In the genomic region with DNA sequence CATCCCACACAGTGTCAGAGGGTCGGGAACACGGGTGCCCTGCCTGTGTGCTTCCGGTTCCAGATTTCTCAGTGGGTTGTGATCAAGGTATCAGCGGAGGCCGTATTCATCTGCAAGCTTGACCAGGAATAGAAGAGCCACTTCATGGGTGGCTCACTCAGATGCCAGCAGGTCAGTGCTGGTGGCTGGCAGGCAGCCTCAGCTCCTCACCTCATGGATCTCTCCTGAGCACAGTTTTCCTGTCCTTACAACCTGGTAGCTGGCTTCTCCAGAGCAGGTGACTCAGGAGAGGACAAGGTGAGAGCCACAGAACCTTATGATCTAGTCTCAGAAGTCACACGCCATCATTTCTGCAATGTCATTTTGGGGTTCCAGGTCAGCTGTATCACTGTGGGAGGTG, we compare ENCODE assay signal across 33 cellular contexts.
"Had no signal": no experiment of that assay in that cellular context is flagged by ENCODE, and none has a peak within 500 bp of the region (broad histone marks: within the 10 kb centered on the region; RNA-seq: fewer than 3 reads in every experiment).

No MANE protein-coding gene starts in this region.

- H3K36me3 ChIP-seq: MG63 had no signal

- H3K9me3 ChIP-seq: MG63 had no signal

- DNase-seq: Karpas-422, Kasumi-1, MG63, MM.1S, NCI-H1048, NCI-H1092, NCI-H1092 treated with DMSO at 0.1 percent for 48 hours, NCI-H1105, NCI-H1105 treated with DMSO at 0.1 percent for 48 hours, NCI-H1417, NCI-H1417 treated with DMSO at 0.1 percent for 48 hours, NCI-H1436, NCI-H1436 treated with DMSO at 0.1 percent for 48 hours, NCI-H146, NCI-H1694, NCI-H1694 treated with DMSO at 0.1 percent for 48 hours, NCI-H187, NCI-H187 treated with DMSO at 0.1 percent for 48 hours, NCI-H1930, NCI-H2029, NCI-H2029 treated with DMSO at 0.1 percent for 48 hours, NCI-H2081, NCI-H2081 treated with DMSO at 0.1 percent for 48 hours, NCI-H2107, NCI-H2171, NCI-H2171 treated with DMSO at 0.1 percent for 48 hours, NCI-H2227 treated with DMSO at 0.1 percent for 48 hours, NCI-H226, NCI-H345, NCI-H446, NCI-H446 treated with DMSO at 0.1 percent for 48 hours, NCI-H510A, NCI-H510A treated with DMSO at 0.1 percent for 48 hours had no signal

- H3K27me3 ChIP-seq: MG63 had no signal

- H3K4me3 ChIP-seq: MG63 had no signal
